23 cellular contexts compared by ENCODE assay signal in the genomic region with DNA sequence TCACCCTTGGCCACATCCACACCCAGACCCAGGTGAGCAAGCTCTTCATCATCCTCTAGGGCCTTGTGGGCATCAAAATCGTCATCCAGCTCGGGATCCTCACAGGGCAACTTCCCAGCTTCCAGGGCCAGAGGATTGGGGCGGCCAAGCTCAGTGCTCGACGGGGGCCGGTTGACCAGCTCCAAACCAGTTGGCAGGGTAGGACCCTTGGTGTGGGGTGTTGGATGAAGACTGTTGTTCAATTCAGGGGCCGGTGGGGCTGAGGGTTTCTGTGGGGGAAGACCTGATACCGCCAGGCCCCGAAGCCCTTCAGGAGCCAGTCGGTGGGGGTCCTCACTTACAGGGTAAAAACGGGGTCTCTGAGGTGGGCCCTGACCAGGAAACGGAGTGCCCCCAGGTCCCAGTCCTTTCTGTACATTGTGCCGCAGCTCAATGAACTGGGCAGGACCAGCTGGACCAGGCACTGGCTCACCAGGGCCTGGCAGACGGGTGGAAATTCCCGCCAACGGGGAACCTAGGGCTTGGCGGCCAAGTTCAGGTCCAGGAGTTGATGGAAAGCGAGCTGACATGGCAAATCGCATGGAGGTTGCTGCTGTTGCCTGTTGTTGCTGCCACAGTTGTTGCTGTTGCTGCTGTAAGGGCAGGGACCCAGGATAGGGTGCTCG. TPM values are rescaled to one million over a fixed set of nuclear protein-coding genes. Genes with fewer than 3 reads are reported as not detected.
"Had no signal": no experiment of that assay in that cellular context is flagged by ENCODE, and none has a peak within 500 bp of the region (broad histone marks: within the 10 kb centered on the region; RNA-seq: fewer than 3 reads in every experiment).

No MANE protein-coding gene starts in this region.

- H3K27ac ChIP-seq: brain microvascular endothelial cell, gastroesophageal sphincter, heart left ventricle had no signal

- ATAC-seq: activated CD8-positive, alpha-beta T cell treated with anti-CD3 and anti-CD28 coated beads, Interleukin-2, amount 10 ng/mL, durations not matched to agents 7 days and 5 days; activated T-cell treated with anti-CD3 and anti-CD28 coated beads, Interleukin-2, amount 50 U/mL, for 4 hours; gastroesophageal sphincter had no signal

- H3K27ac Mint-ChIP-seq: activated CD4-positive, alpha-beta T cell treated with anti-CD3 and anti-CD28 coated beads, Interleukin-2, amount 10 ng/mL, durations not matched to agents 24 days and 14 days; activated CD8-positive, alpha-beta T cell treated with anti-CD3 and anti-CD28 coated beads, Interleukin-2, amount 10 ng/mL, durations not matched to agents 7 days and 5 days; mesothelial cell of epicardium; nephron had no signal

- H3K4me3 ChIP-seq: gastroesophageal sphincter, heart left ventricle had no signal

- H3K27me3 Mint-ChIP-seq: activated CD4-positive, alpha-beta T cell treated with anti-CD3 and anti-CD28 coated beads, Interleukin-2, amount 10 ng/mL, durations not matched to agents 24 days and 14 days; central memory CD8-positive, alpha-beta T cell had no signal

- H3K9me3 Mint-ChIP-seq: activated CD4-positive, alpha-beta T cell treated with anti-CD3 and anti-CD28 coated beads, Interleukin-2, amount 10 ng/mL, durations not matched to agents 24 days and 14 days; activated T-cell treated with anti-CD3 and anti-CD28 coated beads, Interleukin-2, amount 50 U/mL, for 4 hours; central memory CD8-positive, alpha-beta T cell; mesothelial cell of epicardium; nephron had no signal

- H3K4me3 Mint-ChIP-seq: activated CD4-positive, alpha-beta T cell treated with anti-CD3 and anti-CD28 coated beads, Interleukin-2, amount 10 ng/mL, durations not matched to agents 24 days and 14 days; activated CD8-positive, alpha-beta T cell treated with anti-CD3 and anti-CD28 coated beads, Interleukin-2, amount 10 ng/mL, durations not matched to agents 7 days and 5 days; activated T-cell treated with anti-CD3 and anti-CD28 coated beads, Interleukin-2, amount 50 U/mL, for 4 hours; central memory CD8-positive, alpha-beta T cell; mesothelial cell of epicardium; nephron had no signal

- H3K27me3 ChIP-seq: brain microvascular endothelial cell, gastroesophageal sphincter, heart left ventricle had no signal

- H3K9me3 ChIP-seq: gastroesophageal sphincter, heart left ventricle had no signal

- DNase-seq: activated CD4-positive, alpha-beta T cell treated with anti-CD3 and anti-CD28 coated beads, Interleukin-2, amount 10 ng/mL, durations not matched to agents 24 days and 14 days; activated CD4-positive, CD25-positive, alpha-beta regulatory T cell; activated CD8-positive, alpha-beta memory T cell treated with anti-CD3 and anti-CD28 coated beads, Interleukin-2, amount 50 U/mL, for 4 hours; activated CD8-positive, alpha-beta T cell treated with anti-CD3 and anti-CD28 coated beads, Interleukin-2, amount 10 ng/mL, durations not matched to agents 7 days and 5 days; activated effector memory CD4-positive, alpha-beta T cell treated with anti-CD3 and anti-CD28 coated beads, Interleukin-2, amount 50 U/mL, for 16 hours; activated naive CD4-positive, alpha-beta T cell treated with anti-CD3 and anti-CD28 coated beads, Interleukin-2, amount 50 U/mL, for 16 hours; activated T-cell treated with anti-CD3 and anti-CD28 coated beads, Interleukin-2, amount 50 U/mL, for 4 hours; brain microvascular endothelial cell; cortex of kidney; nucleus accumbens; retina; stimulated activated CD4-positive, alpha-beta T cell treated with anti-CD3 and anti-CD28 coated beads, Interleukin-12 subunit alpha, Interleukin-12 subunit beta, amount 100 ng/mL, for 4 hours; stimulated activated CD4-positive, alpha-beta T cell treated with anti-CD3 and anti-CD28 coated beads, Interleukin-1b, Interleukin-23, amount 100 ng/mL, for 48 hours; stimulated activated CD8-positive, alpha-beta memory T cell treated with anti-CD3 and anti-CD28 coated beads, Interleukin-4, amount 100 ng/mL, for 48 hours; stimulated activated naive CD4-positive, alpha-beta T cell; T1000 had no signal

- H3K4me1 Mint-ChIP-seq: activated CD4-positive, alpha-beta T cell treated with anti-CD3 and anti-CD28 coated beads, Interleukin-2, amount 10 ng/mL, durations not matched to agents 24 days and 14 days; mesothelial cell of epicardium had no signal

RNA-seq across cellular contexts. Expression of a gene that starts 31.4 kb away (rescaled TPM):
- total RNA-seq: ureter had no signal

RNA-seq across cellular contexts. Expression of a gene that starts 39.2 kb away (rescaled TPM):
- total RNA-seq: gastroesophageal sphincter had no signal

RNA-seq across cellular contexts. Expression of a gene that starts 56.2 kb away (rescaled TPM):
- total RNA-seq: T-helper 1 cell treated with Interleukin-12 subunit alpha and Interleukin-12 subunit beta and Interleukin-4 antibody, amounts not matched to agents 30 ng/mL and 1 ng/mL, for 36 hours had no signal
